ENCODE assay signal across 1 cellular context in the genomic region with DNA sequence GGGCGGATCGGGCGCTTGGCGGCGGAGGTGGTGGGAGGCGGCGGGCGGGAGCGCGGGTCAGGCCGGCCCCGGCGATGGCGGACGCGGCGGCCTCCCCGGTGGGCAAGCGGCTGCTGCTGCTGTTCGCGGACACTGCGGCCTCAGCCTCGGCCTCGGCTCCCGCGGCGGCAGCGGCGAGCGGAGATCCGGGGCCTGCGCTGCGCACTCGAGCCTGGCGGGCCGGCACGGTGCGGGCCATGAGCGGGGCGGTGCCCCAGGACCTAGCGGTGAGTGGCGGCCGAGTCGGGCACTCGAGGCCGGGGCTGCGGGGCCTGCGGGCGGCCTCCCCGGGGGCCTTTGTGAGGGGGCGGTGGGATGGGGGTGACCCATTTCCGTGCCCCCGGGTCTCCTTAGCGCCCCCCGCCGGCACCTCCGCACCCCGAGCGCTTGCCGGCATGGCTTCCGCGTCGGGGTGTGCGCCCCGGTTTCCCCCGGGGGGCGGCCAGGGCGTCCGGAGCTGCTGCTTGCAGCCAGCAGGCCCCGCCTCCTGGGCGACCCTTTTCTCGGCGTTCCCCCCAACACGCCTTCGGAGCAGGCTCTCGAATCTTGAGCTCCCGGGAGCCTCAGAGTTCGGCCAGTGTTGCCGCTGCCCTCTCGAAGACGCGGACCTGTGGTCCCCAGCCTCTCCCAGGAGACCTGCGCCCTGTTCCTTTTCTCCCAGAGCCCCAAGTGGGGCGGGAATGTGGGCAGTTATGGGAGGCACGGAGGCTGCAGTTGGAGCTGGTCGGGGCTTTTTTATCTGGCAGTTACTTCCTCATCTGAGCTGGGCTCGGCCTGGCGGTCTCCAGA.
TF ChIP-seq lines count a peak whose summit lies in the region.

No MANE protein-coding gene starts in this region.

TF ChIP-seq in HepG2, 621 proteins besides CTCF, POLR2A, EP300 and RAD21 (continued from another document and continues in another):
- TF ChIP-seq, protein P1, sequence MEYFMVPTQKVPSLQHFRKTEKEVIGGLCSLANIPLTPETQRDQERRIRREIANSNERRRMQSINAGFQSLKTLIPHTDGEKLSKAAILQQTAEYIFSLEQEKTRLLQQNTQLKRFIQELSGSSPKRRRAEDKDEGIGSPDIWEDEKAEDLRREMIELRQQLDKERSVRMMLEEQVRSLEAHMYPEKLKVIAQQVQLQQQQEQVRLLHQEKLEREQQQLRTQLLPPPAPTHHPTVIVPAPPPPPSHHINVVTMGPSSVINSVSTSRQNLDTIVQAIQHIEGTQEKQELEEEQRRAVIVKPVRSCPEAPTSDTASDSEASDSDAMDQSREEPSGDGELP (IDR thresholded peaks at IDR 0.05; ENCODE audit: borderline replicate concordance, low read depth), result no peak
- TF ChIP-seq CCDC6 (CRISPR knock-in tag; IDR thresholded peaks at IDR 0.05) (no peak; the same call in 1 of the 2 replicates), NR3C1 (CRISPR knock-in tag; IDR thresholded peaks at IDR 0.05) (no peak), ZNF768 (CRISPR knock-in tag; IDR thresholded peaks at IDR 0.05) (no peak), ATM (IDR thresholded peaks at IDR 0.05; ENCODE audit: borderline replicate concordance) (no peak), ZNF326 (CRISPR knock-in tag; IDR thresholded peaks at IDR 0.05; ENCODE audit: borderline replicate concordance) (no peak), MED1 (CRISPR knock-in tag; IDR thresholded peaks at IDR 0.05) (no peak), ZNF296 (CRISPR knock-in tag; conservative IDR thresholded peaks at IDR 0.05) (no peak), LCORL (IDR thresholded peaks at IDR 0.05) (no peak), LCORL (CRISPR knock-in tag; IDR thresholded peaks at IDR 0.05) (no peak), ZNF350 (CRISPR knock-in tag; IDR thresholded peaks at IDR 0.05; ENCODE audit: borderline replicate concordance, low read depth) (no peak), AGO2 (optimal IDR thresholded peaks at IDR 0.05; ENCODE audit: low read depth, low read length) (peak; percentile 55), ZNF496 (CRISPR knock-in tag; IDR thresholded peaks at IDR 0.05; ENCODE audit: insufficient replicate concordance) (no peak), ZNF577 (CRISPR knock-in tag; IDR thresholded peaks at IDR 0.05; ENCODE audit: borderline replicate concordance, low read depth) (no peak), ZNF235 (CRISPR knock-in tag; IDR thresholded peaks at IDR 0.05; ENCODE audit: borderline replicate concordance) (no peak), ATRX (CRISPR knock-in tag; IDR thresholded peaks at IDR 0.05; ENCODE audit: borderline replicate concordance) (no peak), ZBTB20 (CRISPR knock-in tag; IDR thresholded peaks at IDR 0.05; ENCODE audit: borderline replicate concordance, low read depth) (no peak), NR2F1 (CRISPR knock-in tag; IDR thresholded peaks at IDR 0.05) (no peak), KLF6 (CRISPR knock-in tag; IDR thresholded peaks at IDR 0.05) (no peak), RBM22 (optimal IDR thresholded peaks at IDR 0.05; ENCODE audit: low read length) (no peak), SMAD9 (CRISPR knock-in tag; IDR thresholded peaks at IDR 0.05) (no peak), HOXA9 (CRISPR knock-in tag; IDR thresholded peaks at IDR 0.05; ENCODE audit: borderline replicate concordance) (peak; percentile 78; the same call in 1 of the 2 replicates), FOXM1 (CRISPR knock-in tag; IDR thresholded peaks at IDR 0.05) (no peak), ZNF564 (CRISPR knock-in tag; IDR thresholded peaks at IDR 0.05) (no peak), BCL6 (CRISPR knock-in tag; IDR thresholded peaks at IDR 0.05) (no peak), NCOA2 (CRISPR knock-in tag; IDR thresholded peaks at IDR 0.05) (no peak), ZNF891 (CRISPR knock-in tag; IDR thresholded peaks at IDR 0.05) (0 out of 2 replicates have a peak, but pooled peaks have one; percentile 17), ARNT (IDR thresholded peaks at IDR 0.05) (no peak), ZNF441 (CRISPR knock-in tag; IDR thresholded peaks at IDR 0.05; ENCODE audit: borderline replicate concordance) (peak; percentile 25; the same call in 1 of the 2 replicates), ZNF232 (CRISPR knock-in tag; IDR thresholded peaks at IDR 0.05; ENCODE audit: borderline replicate concordance) (peak; percentile 41; the same call in 1 of the 2 replicates), HNRNPH1 (optimal IDR thresholded peaks at IDR 0.05; ENCODE audit: low read depth, low read length) (no peak), KDM3A (CRISPR knock-in tag; IDR thresholded peaks at IDR 0.05; ENCODE audit: low read depth) (no peak), ELF3 (CRISPR knock-in tag; IDR thresholded peaks at IDR 0.05) (peak; percentile 62; the same call in 1 of the 2 replicates), AHR (CRISPR knock-in tag; IDR thresholded peaks at IDR 0.05) (no peak), PLRG1 (conservative IDR thresholded peaks at IDR 0.05) (no peak), NBN (conservative IDR thresholded peaks at IDR 0.05) (no peak), DNMT3B (CRISPR knock-in tag; conservative IDR thresholded peaks at IDR 0.05) (no peak), ZNF260 (CRISPR knock-in tag; IDR thresholded peaks at IDR 0.05; ENCODE audit: borderline replicate concordance, low read depth) (no peak), SALL1 (CRISPR knock-in tag; IDR thresholded peaks at IDR 0.05) (no peak; the same call in none of the 2 replicates), ZNF292 (CRISPR knock-in tag; IDR thresholded peaks at IDR 0.05; ENCODE audit: borderline replicate concordance, low read depth) (no peak)
- TF ChIP-seq, protein P2, sequence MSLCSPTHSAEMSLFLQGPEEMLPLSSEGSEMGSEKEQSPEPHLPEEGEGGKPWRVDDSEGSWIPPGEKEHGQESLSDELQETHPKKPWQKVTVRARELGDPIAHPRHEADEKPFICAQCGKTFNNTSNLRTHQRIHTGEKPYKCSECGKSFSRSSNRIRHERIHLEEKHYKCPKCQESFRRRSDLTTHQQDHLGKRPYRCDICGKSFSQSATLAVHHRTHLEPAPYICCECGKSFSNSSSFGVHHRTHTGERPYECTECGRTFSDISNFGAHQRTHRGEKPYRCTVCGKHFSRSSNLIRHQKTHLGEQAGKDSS (CRISPR knock-in tag; IDR thresholded peaks at IDR 0.05; ENCODE audit: borderline replicate concordance, low read depth), result no peak
- TF ChIP-seq, protein P3, sequence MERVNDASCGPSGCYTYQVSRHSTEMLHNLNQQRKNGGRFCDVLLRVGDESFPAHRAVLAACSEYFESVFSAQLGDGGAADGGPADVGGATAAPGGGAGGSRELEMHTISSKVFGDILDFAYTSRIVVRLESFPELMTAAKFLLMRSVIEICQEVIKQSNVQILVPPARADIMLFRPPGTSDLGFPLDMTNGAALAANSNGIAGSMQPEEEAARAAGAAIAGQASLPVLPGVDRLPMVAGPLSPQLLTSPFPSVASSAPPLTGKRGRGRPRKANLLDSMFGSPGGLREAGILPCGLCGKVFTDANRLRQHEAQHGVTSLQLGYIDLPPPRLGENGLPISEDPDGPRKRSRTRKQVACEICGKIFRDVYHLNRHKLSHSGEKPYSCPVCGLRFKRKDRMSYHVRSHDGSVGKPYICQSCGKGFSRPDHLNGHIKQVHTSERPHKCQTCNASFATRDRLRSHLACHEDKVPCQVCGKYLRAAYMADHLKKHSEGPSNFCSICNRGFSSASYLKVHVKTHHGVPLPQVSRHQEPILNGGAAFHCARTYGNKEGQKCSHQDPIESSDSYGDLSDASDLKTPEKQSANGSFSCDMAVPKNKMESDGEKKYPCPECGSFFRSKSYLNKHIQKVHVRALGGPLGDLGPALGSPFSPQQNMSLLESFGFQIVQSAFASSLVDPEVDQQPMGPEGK (CRISPR knock-in tag; IDR thresholded peaks at IDR 0.05), result peak; percentile 93
- TF ChIP-seq, protein P4, sequence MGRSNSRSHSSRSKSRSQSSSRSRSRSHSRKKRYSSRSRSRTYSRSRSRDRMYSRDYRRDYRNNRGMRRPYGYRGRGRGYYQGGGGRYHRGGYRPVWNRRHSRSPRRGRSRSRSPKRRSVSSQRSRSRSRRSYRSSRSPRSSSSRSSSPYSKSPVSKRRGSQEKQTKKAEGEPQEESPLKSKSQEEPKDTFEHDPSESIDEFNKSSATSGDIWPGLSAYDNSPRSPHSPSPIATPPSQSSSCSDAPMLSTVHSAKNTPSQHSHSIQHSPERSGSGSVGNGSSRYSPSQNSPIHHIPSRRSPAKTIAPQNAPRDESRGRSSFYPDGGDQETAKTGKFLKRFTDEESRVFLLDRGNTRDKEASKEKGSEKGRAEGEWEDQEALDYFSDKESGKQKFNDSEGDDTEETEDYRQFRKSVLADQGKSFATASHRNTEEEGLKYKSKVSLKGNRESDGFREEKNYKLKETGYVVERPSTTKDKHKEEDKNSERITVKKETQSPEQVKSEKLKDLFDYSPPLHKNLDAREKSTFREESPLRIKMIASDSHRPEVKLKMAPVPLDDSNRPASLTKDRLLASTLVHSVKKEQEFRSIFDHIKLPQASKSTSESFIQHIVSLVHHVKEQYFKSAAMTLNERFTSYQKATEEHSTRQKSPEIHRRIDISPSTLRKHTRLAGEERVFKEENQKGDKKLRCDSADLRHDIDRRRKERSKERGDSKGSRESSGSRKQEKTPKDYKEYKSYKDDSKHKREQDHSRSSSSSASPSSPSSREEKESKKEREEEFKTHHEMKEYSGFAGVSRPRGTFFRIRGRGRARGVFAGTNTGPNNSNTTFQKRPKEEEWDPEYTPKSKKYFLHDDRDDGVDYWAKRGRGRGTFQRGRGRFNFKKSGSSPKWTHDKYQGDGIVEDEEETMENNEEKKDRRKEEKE (IDR thresholded peaks at IDR 0.05), result no peak
- TF ChIP-seq, protein P5, sequence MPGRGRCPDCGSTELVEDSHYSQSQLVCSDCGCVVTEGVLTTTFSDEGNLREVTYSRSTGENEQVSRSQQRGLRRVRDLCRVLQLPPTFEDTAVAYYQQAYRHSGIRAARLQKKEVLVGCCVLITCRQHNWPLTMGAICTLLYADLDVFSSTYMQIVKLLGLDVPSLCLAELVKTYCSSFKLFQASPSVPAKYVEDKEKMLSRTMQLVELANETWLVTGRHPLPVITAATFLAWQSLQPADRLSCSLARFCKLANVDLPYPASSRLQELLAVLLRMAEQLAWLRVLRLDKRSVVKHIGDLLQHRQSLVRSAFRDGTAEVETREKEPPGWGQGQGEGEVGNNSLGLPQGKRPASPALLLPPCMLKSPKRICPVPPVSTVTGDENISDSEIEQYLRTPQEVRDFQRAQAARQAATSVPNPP (CRISPR knock-in tag; IDR thresholded peaks at IDR 0.05), result no peak
- TF ChIP-seq, protein P6, sequence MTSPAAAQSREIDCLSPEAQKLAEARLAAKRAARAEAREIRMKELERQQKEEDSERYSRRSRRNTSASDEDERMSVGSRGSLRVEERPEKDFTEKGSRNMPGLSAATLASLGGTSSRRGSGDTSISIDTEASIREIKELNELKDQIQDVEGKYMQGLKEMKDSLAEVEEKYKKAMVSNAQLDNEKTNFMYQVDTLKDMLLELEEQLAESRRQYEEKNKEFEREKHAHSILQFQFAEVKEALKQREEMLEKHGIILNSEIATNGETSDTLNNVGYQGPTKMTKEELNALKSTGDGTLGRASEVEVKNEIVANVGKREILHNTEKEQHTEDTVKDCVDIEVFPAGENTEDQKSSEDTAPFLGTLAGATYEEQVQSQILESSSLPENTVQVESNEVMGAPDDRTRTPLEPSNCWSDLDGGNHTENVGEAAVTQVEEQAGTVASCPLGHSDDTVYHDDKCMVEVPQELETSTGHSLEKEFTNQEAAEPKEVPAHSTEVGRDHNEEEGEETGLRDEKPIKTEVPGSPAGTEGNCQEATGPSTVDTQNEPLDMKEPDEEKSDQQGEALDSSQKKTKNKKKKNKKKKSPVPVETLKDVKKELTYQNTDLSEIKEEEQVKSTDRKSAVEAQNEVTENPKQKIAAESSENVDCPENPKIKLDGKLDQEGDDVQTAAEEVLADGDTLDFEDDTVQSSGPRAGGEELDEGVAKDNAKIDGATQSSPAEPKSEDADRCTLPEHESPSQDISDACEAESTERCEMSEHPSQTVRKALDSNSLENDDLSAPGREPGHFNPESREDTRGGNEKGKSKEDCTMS (CRISPR knock-in tag; conservative IDR thresholded peaks at IDR 0.05), result no peak
- TF ChIP-seq, protein P7, sequence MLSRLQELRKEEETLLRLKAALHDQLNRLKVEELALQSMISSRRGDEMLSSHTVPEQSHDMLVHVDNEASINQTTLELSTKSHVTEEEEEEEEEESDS (CRISPR knock-in tag; IDR thresholded peaks at IDR 0.05; ENCODE audit: borderline replicate concordance), result no peak
- TF ChIP-seq, protein P8, sequence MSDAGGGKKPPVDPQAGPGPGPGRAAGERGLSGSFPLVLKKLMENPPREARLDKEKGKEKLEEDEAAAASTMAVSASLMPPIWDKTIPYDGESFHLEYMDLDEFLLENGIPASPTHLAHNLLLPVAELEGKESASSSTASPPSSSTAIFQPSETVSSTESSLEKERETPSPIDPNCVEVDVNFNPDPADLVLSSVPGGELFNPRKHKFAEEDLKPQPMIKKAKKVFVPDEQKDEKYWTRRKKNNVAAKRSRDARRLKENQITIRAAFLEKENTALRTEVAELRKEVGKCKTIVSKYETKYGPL (CRISPR knock-in tag; IDR thresholded peaks at IDR 0.05), result no peak
- TF ChIP-seq, protein P9, sequence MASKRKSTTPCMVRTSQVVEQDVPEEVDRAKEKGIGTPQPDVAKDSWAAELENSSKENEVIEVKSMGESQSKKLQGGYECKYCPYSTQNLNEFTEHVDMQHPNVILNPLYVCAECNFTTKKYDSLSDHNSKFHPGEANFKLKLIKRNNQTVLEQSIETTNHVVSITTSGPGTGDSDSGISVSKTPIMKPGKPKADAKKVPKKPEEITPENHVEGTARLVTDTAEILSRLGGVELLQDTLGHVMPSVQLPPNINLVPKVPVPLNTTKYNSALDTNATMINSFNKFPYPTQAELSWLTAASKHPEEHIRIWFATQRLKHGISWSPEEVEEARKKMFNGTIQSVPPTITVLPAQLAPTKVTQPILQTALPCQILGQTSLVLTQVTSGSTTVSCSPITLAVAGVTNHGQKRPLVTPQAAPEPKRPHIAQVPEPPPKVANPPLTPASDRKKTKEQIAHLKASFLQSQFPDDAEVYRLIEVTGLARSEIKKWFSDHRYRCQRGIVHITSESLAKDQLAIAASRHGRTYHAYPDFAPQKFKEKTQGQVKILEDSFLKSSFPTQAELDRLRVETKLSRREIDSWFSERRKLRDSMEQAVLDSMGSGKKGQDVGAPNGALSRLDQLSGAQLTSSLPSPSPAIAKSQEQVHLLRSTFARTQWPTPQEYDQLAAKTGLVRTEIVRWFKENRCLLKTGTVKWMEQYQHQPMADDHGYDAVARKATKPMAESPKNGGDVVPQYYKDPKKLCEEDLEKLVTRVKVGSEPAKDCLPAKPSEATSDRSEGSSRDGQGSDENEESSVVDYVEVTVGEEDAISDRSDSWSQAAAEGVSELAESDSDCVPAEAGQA (IDR thresholded peaks at IDR 0.05; ENCODE audit: low read depth), result no peak
- TF ChIP-seq, protein P9 (CRISPR knock-in tag; IDR thresholded peaks at IDR 0.05; ENCODE audit: borderline replicate concordance), result no peak
